Comparison of ENCODE assay signal across 8 cellular contexts in genomic region chr6:89146748-89147715, GRCh38. TPM values are rescaled to one million over a fixed set of nuclear protein-coding genes. Genes with fewer than 3 reads are reported as not detected.
DNase-seq lines count a peak whose midpoint lies in the region; ATAC-seq and TF ChIP-seq lines count a peak whose summit lies in the region.

No MANE protein-coding gene starts in this region.

- no peaks in the 10 kb centered on the region for H3K9me3 Mint-ChIP-seq in activated naive CD4-positive, alpha-beta T cell treated with anti-CD3 and anti-CD28 coated beads, Interleukin-2, amount 50 U/mL, for 72 hours

- H3K4me3 ChIP-seq in hepatocyte (peak overlapping the region; percentile 75), skeletal muscle cell (ENCODE audit: low read depth, low read length) (peak overlapping the region; percentile 68)

- H3K36me3 ChIP-seq in hepatocyte (replicated peaks; ENCODE audit: insufficient read depth, low read depth) = no peaks in the 10 kb centered on the region

- peak overlapping the region; percentile 16 to 75 for H3K27ac Mint-ChIP-seq in activated naive CD4-positive, alpha-beta T cell treated with anti-CD3 and anti-CD28 coated beads, Interleukin-2, amount 50 U/mL, for 72 hours

- H3K9me3 ChIP-seq in hepatocyte (ENCODE audit: low read depth) = no peaks in the 10 kb centered on the region

- peak; percentile 41 for DNase-seq in NCI-H2107 (lab: John Stamatoyannopoulos, UW)
- no peak for DNase-seq in NCI-H2107 treated with DMSO at 0.1 percent for 48 hours (lab: John Stamatoyannopoulos, UW; ENCODE audit: unreplicated experiment)
- DNase-seq in LoVo (ENCODE audit: low spot score) = peak; percentile 38
- peak in 1 of 2 donors; percentile 38 for DNase-seq in activated naive CD4-positive, alpha-beta T cell treated with anti-CD3 and anti-CD28 coated beads, Interleukin-2, amount 50 U/mL, for 72 hours (ENCODE audit: low spot score in 2 of 2)
- DNase-seq in hepatocyte (ENCODE audit: low spot score) = peak; percentile 31
- no peak for DNase-seq in skeletal muscle cell (ENCODE audit: low read depth)
- DNase-seq in NCI-H1436 (lab: John Stamatoyannopoulos, UW) = no peak
- DNase-seq in OCI-M1 (lab: John Stamatoyannopoulos, UW) = no peak

- H2AFZ ChIP-seq in hepatocyte = peak overlapping the region; percentile 88

- no peak for TF ChIP-seq CTCF in hepatocyte (IDR thresholded peaks at IDR 0.05; ENCODE audit: poor library complexity)

- peak overlapping the region; percentile 49 for H3K27ac ChIP-seq in hepatocyte

- peaks cover 24 to 27% of the 10 kb centered on the region in 2 donors for H3K36me3 Mint-ChIP-seq in activated naive CD4-positive, alpha-beta T cell treated with anti-CD3 and anti-CD28 coated beads, Interleukin-2, amount 50 U/mL, for 72 hours

- no peaks in the 10 kb centered on the region for H3K27me3 ChIP-seq in hepatocyte

- H4K20me1 ChIP-seq in hepatocyte (ENCODE audit: insufficient read depth, poor library complexity, severe bottlenecking) = no peaks in the 10 kb centered on the region

- ATAC-seq in activated naive CD4-positive, alpha-beta T cell treated with anti-CD3 and anti-CD28 coated beads, Interleukin-2, amount 50 U/mL, for 72 hours = no peak

- H3K4me2 ChIP-seq in hepatocyte = peak overlapping the region; percentile 96

- WGBS in hepatocyte (ENCODE audit: low lambda C conversion rate, missing lambda C conversion rate) = 29% methylated on average over 23 of the region's 24 CpGs

- H3K4me1 ChIP-seq in hepatocyte (ENCODE audit: insufficient read depth) = peaks cover 7% of the 10 kb centered on the region

- peaks cover 17% of the 10 kb centered on the region for H3K79me2 ChIP-seq in hepatocyte

- H3K9me2 ChIP-seq in hepatocyte (replicated peaks; ENCODE audit: insufficient read depth) = no peaks in the 10 kb centered on the region

RNA-seq across cellular contexts. Expression of gene PM20D2, which starts 1.2 kb away (rescaled TPM):
- total RNA-seq in activated naive CD4-positive, alpha-beta T cell treated with anti-CD3 and anti-CD28 coated beads, Interleukin-2, amount 50 U/mL, for 72 hours = 10 to 100 TPM in 1 of 2 donors, 1 to 10 TPM in 1; 5.5 to 17.6 TPM
- total RNA-seq in hepatocyte = 20.8 and 25.3 TPM in 2 replicates
- polyA plus RNA-seq in hepatocyte = 8.7 and 9.5 TPM in 2 replicates

RNA-seq across cellular contexts. Expression of gene SRSF12, which starts 29.2 kb away (rescaled TPM):
- total RNA-seq in activated naive CD4-positive, alpha-beta T cell treated with anti-CD3 and anti-CD28 coated beads, Interleukin-2, amount 50 U/mL, for 72 hours = under 1 TPM; 0.48 to 0.53 TPM
- total RNA-seq in hepatocyte = 5.7 and 7.3 TPM in 2 replicates
- 5.6 and 7.6 TPM in 2 replicates for polyA plus RNA-seq in hepatocyte

Comparison
In these comparisons a context has a peak if more than half of its experiments do, and no peak if none do; other contexts are left out.
1. DNase-seq: peak in NCI-H2107 (single experiment), LoVo (single experiment) and hepatocyte (single experiment); none in NCI-H2107 treated with DMSO at 0.1 percent for 48 hours (single experiment), skeletal muscle cell (single experiment), NCI-H1436 (single experiment) and OCI-M1 (single experiment).